ENCODE assay signal across 16 cellular contexts in genomic region chr1:17729909-17730308, GRCh38. TPM values are rescaled to one million over a fixed set of nuclear protein-coding genes. Genes with fewer than 3 reads are reported as not detected.
DNase-seq lines count a peak whose midpoint lies in the region; ATAC-seq and TF ChIP-seq lines count a peak whose summit lies in the region.
"Had no signal": no experiment of that assay in that cellular context is flagged by ENCODE, and none has a peak within 500 bp of the region (broad histone marks: within the 10 kb centered on the region; RNA-seq: fewer than 3 reads in every experiment).

No MANE protein-coding gene starts in this region.

- DNase-seq in BE2C (peak; percentile 58), GM23338 (ENCODE audit: low spot score) (no peak), NT2/D1 (ENCODE audit: low read depth, low spot score) (no peak), NCI-H2029 treated with DMSO at 0.1 percent for 48 hours (lab: John Stamatoyannopoulos, UW) (no peak), 8988T (no peak)
- no peak for DNase-seq in stimulated activated effector memory CD8-positive, alpha-beta T cell treated with anti-CD3 and anti-CD28 coated beads, Interleukin-12 subunit alpha, Interleukin-12 subunit beta, amount 100 ng/mL, for 72 hours (ENCODE audit: low spot score in 2 of 2)
- DNase-seq: ACHN; AML-193; C1 segment of cervical spinal cord; Calu3; CD4-positive, alpha-beta memory T cell; COR-L47; DMS53; DMS79 treated with DMSO at 0.1 percent for 48 hours; GM23248; HCEC 1CT had no signal

- H3K36me3 ChIP-seq in BE2C = no peaks in the 10 kb centered on the region
- no peaks in the 10 kb centered on the region for H3K36me3 ChIP-seq in GM23338 (ENCODE audit: insufficient read depth)
- no peaks in the 10 kb centered on the region for H3K36me3 ChIP-seq in NT2/D1 (ENCODE audit: insufficient read depth, insufficient read length, low read length)

- no peaks in the 10 kb centered on the region for H3K4me1 Mint-ChIP-seq in GM23338
- H3K4me1 Mint-ChIP-seq in stimulated activated effector memory CD8-positive, alpha-beta T cell treated with anti-CD3 and anti-CD28 coated beads, Interleukin-12 subunit alpha, Interleukin-12 subunit beta, amount 100 ng/mL, for 72 hours = no peaks in the 10 kb centered on the region
- H3K4me1 Mint-ChIP-seq: CD4-positive, alpha-beta memory T cell had no signal

- no peak overlapping the region for H3K4me3 Mint-ChIP-seq in GM23338
- no peak overlapping the region for H3K4me3 Mint-ChIP-seq in stimulated activated effector memory CD8-positive, alpha-beta T cell treated with anti-CD3 and anti-CD28 coated beads, Interleukin-12 subunit alpha, Interleukin-12 subunit beta, amount 100 ng/mL, for 72 hours
- H3K4me3 Mint-ChIP-seq: CD4-positive, alpha-beta memory T cell had no signal

- no peaks in the 10 kb centered on the region for H4K20me1 ChIP-seq in GM23338 (replicated peaks; ENCODE audit: insufficient read depth)

- H3K27ac Mint-ChIP-seq in GM23338 = no peak overlapping the region
- H3K27ac Mint-ChIP-seq in stimulated activated effector memory CD8-positive, alpha-beta T cell treated with anti-CD3 and anti-CD28 coated beads, Interleukin-12 subunit alpha, Interleukin-12 subunit beta, amount 100 ng/mL, for 72 hours = no peak overlapping the region
- H3K27ac Mint-ChIP-seq: CD4-positive, alpha-beta memory T cell had no signal

- H3K36me3 Mint-ChIP-seq in GM23338 (ENCODE audit: low read depth) = no peaks in the 10 kb centered on the region
- no peaks in the 10 kb centered on the region for H3K36me3 Mint-ChIP-seq in stimulated activated effector memory CD8-positive, alpha-beta T cell treated with anti-CD3 and anti-CD28 coated beads, Interleukin-12 subunit alpha, Interleukin-12 subunit beta, amount 100 ng/mL, for 72 hours
- H3K36me3 Mint-ChIP-seq: CD4-positive, alpha-beta memory T cell had no signal

- H3K9me2 ChIP-seq in GM23338 (ENCODE audit: insufficient read depth) = no peaks in the 10 kb centered on the region

- no peaks in the 10 kb centered on the region; the same call in 2 of the 3 replicates for H3K9me3 Mint-ChIP-seq in GM23338
- no peaks in the 10 kb centered on the region for H3K9me3 Mint-ChIP-seq in stimulated activated effector memory CD8-positive, alpha-beta T cell treated with anti-CD3 and anti-CD28 coated beads, Interleukin-12 subunit alpha, Interleukin-12 subunit beta, amount 100 ng/mL, for 72 hours

- TF ChIP-seq CTCF in BE2C (IDR thresholded peaks at IDR 0.05; ENCODE audit: low read depth, low read length) (no peak), GM23338 (conservative IDR thresholded peaks at IDR 0.05; ENCODE audit: low read depth in 2 of 2) (no peak)

- H3K9me3 ChIP-seq in BE2C (no peaks in the 10 kb centered on the region), NT2/D1 (ENCODE audit: insufficient read depth, low read length) (no peaks in the 10 kb centered on the region)

- H3K4me2 ChIP-seq in GM23338 = no peak overlapping the region

- no peaks in the 10 kb centered on the region for H3K79me2 ChIP-seq in GM23338 (replicated peaks; ENCODE audit: insufficient read depth)

- peak overlapping the region; percentile 21 for H3K9ac ChIP-seq in NT2/D1 (ENCODE audit: insufficient read length, low read depth)
- H3K9ac ChIP-seq: GM23248 had no signal

- H3K4me3 ChIP-seq in BE2C (ENCODE audit: low read depth, low read length) (no peak overlapping the region), GM23338 (no peak overlapping the region), NT2/D1 (ENCODE audit: insufficient read length, low read depth) (no peak overlapping the region)
- H3K4me3 ChIP-seq: GM23248 had no signal

- H3F3A ChIP-seq in GM23338 (replicated peaks; ENCODE audit: low read depth) = no peaks in the 10 kb centered on the region

- H3K4me1 ChIP-seq in BE2C (peaks cover 14% of the 10 kb centered on the region), GM23338 (ENCODE audit: insufficient read depth) (no peaks in the 10 kb centered on the region), NT2/D1 (ENCODE audit: insufficient read depth, insufficient read length) (peaks cover 14% of the 10 kb centered on the region)

- ATAC-seq in GM23338 = peak; percentile 31
- ATAC-seq in stimulated activated effector memory CD8-positive, alpha-beta T cell treated with anti-CD3 and anti-CD28 coated beads, Interleukin-12 subunit alpha, Interleukin-12 subunit beta, amount 100 ng/mL, for 72 hours = no peak

- no peak overlapping the region for H3K27ac ChIP-seq in GM23338 (ENCODE audit: low read depth)
- H3K27ac ChIP-seq: GM23248 had no signal

- H3K27me3 ChIP-seq in BE2C (no peaks in the 10 kb centered on the region), GM23338 (ENCODE audit: insufficient read depth) (no peaks in the 10 kb centered on the region), NT2/D1 (ENCODE audit: insufficient read depth, insufficient read length) (no peaks in the 10 kb centered on the region)

- H2AFZ ChIP-seq in GM23338 = no peak overlapping the region
- H2AFZ ChIP-seq: GM23248 had no signal

- H3K27me3 Mint-ChIP-seq in GM23338 (ENCODE audit: insufficient read depth, low read depth, poor library complexity) = no peaks in the 10 kb centered on the region

TF ChIP-seq in GM23338, 12 proteins besides CTCF, POLR2A, EP300 and RAD21:
- TF ChIP-seq ZNF331 (CRISPR knock-in tag; IDR thresholded peaks at IDR 0.05; ENCODE audit: low read depth) = no peak
- no peak for TF ChIP-seq POLR2AphosphoS5 (IDR thresholded peaks at IDR 0.05; ENCODE audit: low read depth)
- TF ChIP-seq EZH2phosphoT487 (IDR thresholded peaks at IDR 0.05; ENCODE audit: unreplicated experiment) = no peak

RNA-seq across cellular contexts. Expression of gene ACTL8, which starts 25.2 kb away (rescaled TPM):
- polyA plus RNA-seq in BE2C (2012; ENCODE audit: insufficient read depth, insufficient read length, low read depth) = not detected
- 0.38 and 0.70 TPM in 2 replicates for total RNA-seq in GM23338 (2014; rRNA removed; shearing (Covaris generic))
- polyA plus RNA-seq in GM23338 (2016; fragmentation: Nextera tagmentation; extraction: Ambion mirVana) = 0.56 and 0.71 TPM in 2 replicates
- total RNA-seq: Calu3; CD4-positive, alpha-beta memory T cell had no signal
- polyA plus RNA-seq: CD4-positive, alpha-beta memory T cell; GM23248 had no signal
